ENCODE assay signal across 18 cellular contexts in genomic region chr6:55250400-55250799, GRCh38.
DNase-seq lines count a peak whose midpoint lies in the region; ATAC-seq lines count a peak whose summit lies in the region.
"Had no signal": no experiment of that assay in that cellular context is flagged by ENCODE, and none has a peak within 500 bp of the region (broad histone marks: within the 10 kb centered on the region; RNA-seq: fewer than 3 reads in every experiment).

No MANE protein-coding gene starts in this region.

- H3K4me1 ChIP-seq in HUES48 (ENCODE audit: control insufficient read depth, insufficient read depth, low read length) (peaks cover 11% of the 10 kb centered on the region), SJCRH30 (no peaks in the 10 kb centered on the region), iPS-20b (ENCODE audit: insufficient read depth, low read length) (peaks cover 15% of the 10 kb centered on the region; the same call in 1 of the 2 replicates)
- H3K4me1 ChIP-seq: BLaER1 had no signal

- peak; percentile 12 for DNase-seq in DMS53 treated with DMSO at 0.1 percent for 48 hours (lab: John Stamatoyannopoulos, UW; ENCODE audit: unreplicated experiment)
- DNase-seq in SJCRH30: peak; percentile 4 to 48
- no peak for DNase-seq in GOT3 (lab: John Stamatoyannopoulos, UW)
- DNase-seq: Calu3; CD8-positive, alpha-beta T cell; DMS79 treated with DMSO at 0.1 percent for 48 hours; HCEC 1CT; NCI-H1105; NCI-H1694 treated with DMSO at 0.1 percent for 48 hours; NCI-H345; NCI-H82; T-helper 17 cell had no signal

- H3K9me3 ChIP-seq in HUES48 (ENCODE audit: control insufficient read depth, insufficient read depth, low read length): no peaks in the 10 kb centered on the region
- no peaks in the 10 kb centered on the region for H3K9me3 ChIP-seq in SJCRH30 (replicated peaks)
- H3K9me3 ChIP-seq in iPS-20b (ENCODE audit: insufficient read depth, low read depth, low read length): no peaks in the 10 kb centered on the region
- H3K9me3 ChIP-seq: BLaER1 had no signal

- H3K36me3 ChIP-seq in HUES48 (ENCODE audit: control insufficient read depth, insufficient read depth, low read length): no peaks in the 10 kb centered on the region
- H3K36me3 ChIP-seq in SJCRH30: no peaks in the 10 kb centered on the region
- no peaks in the 10 kb centered on the region for H3K36me3 ChIP-seq in iPS-20b (ENCODE audit: insufficient read depth, low read depth, low read length)
- H3K36me3 ChIP-seq: BLaER1 had no signal

- H3K27ac ChIP-seq in HUES48 (ENCODE audit: low read depth, low read length) (peak overlapping the region; percentile 4), SJCRH30 (no peak overlapping the region), iPS-20b (ENCODE audit: low read length) (no peak overlapping the region)
- H3K27ac ChIP-seq: BLaER1 had no signal

- ATAC-seq in HG02798 (IDR thresholded peaks at IDR 0.05; ENCODE audit: poor library complexity, unreplicated experiment): no peak
- ATAC-seq in GM21723 (IDR thresholded peaks at IDR 0.05; ENCODE audit: unreplicated experiment): no peak
- ATAC-seq: CD8-positive, alpha-beta T cell; Panc1; T-helper 17 cell had no signal

- no peak overlapping the region for H3K9ac ChIP-seq in HUES48 (ENCODE audit: low read depth, low read length)
- no peak overlapping the region for H3K9ac ChIP-seq in iPS-20b (ENCODE audit: low read depth, low read length)
- H3K9ac ChIP-seq: BLaER1 had no signal

- no peaks in the 10 kb centered on the region for H3K27me3 ChIP-seq in HUES48 (ENCODE audit: control insufficient read depth, insufficient read depth, low read length)
- no peaks in the 10 kb centered on the region for H3K27me3 ChIP-seq in SJCRH30
- no peaks in the 10 kb centered on the region for H3K27me3 ChIP-seq in iPS-20b (ENCODE audit: insufficient read depth, low read length)
- H3K27me3 ChIP-seq: BLaER1 had no signal

- H3K4me3 ChIP-seq in HUES48 (ENCODE audit: low read depth, low read length): no peak overlapping the region
- no peak overlapping the region for H3K4me3 ChIP-seq in SJCRH30
- H3K4me3 ChIP-seq in iPS-20b (ENCODE audit: low read length): peak overlapping the region; percentile 40
- H3K4me3 ChIP-seq: BLaER1 had no signal
